In genomic region chr20:3743251-3743650, GRCh38 we compare ENCODE assay signal across 30 cellular contexts. TPM values are rescaled to one million over a fixed set of nuclear protein-coding genes. Genes with fewer than 3 reads are reported as not detected.
"Had no signal": no experiment of that assay in that cellular context is flagged by ENCODE, and none has a peak within 500 bp of the region (broad histone marks: within the 10 kb centered on the region; RNA-seq: fewer than 3 reads in every experiment).

No MANE protein-coding gene starts in this region.

- H3K9me3 ChIP-seq: colonic mucosa, esophagus squamous epithelium, gastrocnemius medialis, heart right ventricle, lower lobe of right lung, mucosa of descending colon had no signal

- H3K27me3 ChIP-seq: colonic mucosa had no signal

- H3K27ac ChIP-seq: colonic mucosa, epithelial cell of prostate, esophagus squamous epithelium, gastrocnemius medialis had no signal

- H3K4me3 ChIP-seq: colonic mucosa, esophagus squamous epithelium, gastrocnemius medialis, heart right ventricle, lower lobe of right lung, mucosa of descending colon had no signal

- H3K4me1 ChIP-seq: colonic mucosa, gastrocnemius medialis had no signal

- DNase-seq: colonic mucosa; cortex of kidney; effector CD8-positive, alpha-beta T cell; effector memory CD8-positive, alpha-beta T cell; endodermal cell; erythroblast; esophagus squamous epithelium; foreskin fibroblast; foreskin melanocyte; gastrocnemius medialis; glutamatergic neuron; head of caudate nucleus; heart right ventricle; hypothalamus; immature natural killer cell; islet precursor cell; kidney glomerular epithelial cell; left colon; left ventricle myocardium superior; lower lobe of right lung; mesenchymal stem cell had no signal

- H3K36me3 ChIP-seq: colonic mucosa, gastrocnemius medialis had no signal

RNA-seq across cellular contexts. Expression of gene HSPA12B, which starts 10.8 kb away (rescaled TPM):
- total RNA-seq: myocyte had no signal

RNA-seq across cellular contexts. Expression of gene SIGLEC1, which starts 30.9 kb away (rescaled TPM):
- total RNA-seq: chondrocyte, dermis microvascular lymphatic vessel endothelial cell, endodermal cell, glomerular endothelial cell, lung microvascular endothelial cell had no signal

RNA-seq across cellular contexts. Expression of gene SPEF1, which starts 38.0 kb away (rescaled TPM):
- total RNA-seq: colonic mucosa, esophagus mucosa, gastrocnemius medialis, glomerular endothelial cell, left ventricle myocardium superior, mesenteric fat pad had no signal
- polyA plus RNA-seq: immature natural killer cell had no signal
